In genomic region chr19:2630352-2631001, GRCh38 we compare ENCODE assay signal across 14 cellular contexts.
DNase-seq lines count a peak whose midpoint lies in the region; ATAC-seq and TF ChIP-seq lines count a peak whose summit lies in the region.
"Had no signal": no experiment of that assay in that cellular context is flagged by ENCODE, and none has a peak within 500 bp of the region (broad histone marks: within the 10 kb centered on the region; RNA-seq: fewer than 3 reads in every experiment).

No MANE protein-coding gene starts in this region.

- DNase-seq in right atrium auricular region (ENCODE audit: low spot score), result no peak
- no peak for DNase-seq in Right ventricle myocardium inferior (ENCODE audit: missing footprints)
- no peak for DNase-seq in immature natural killer cell
- DNase-seq in psoas muscle, result peak in 1 of 2 donors; percentile 24
- DNase-seq in NCI-H1105 treated with DMSO at 0.1 percent for 48 hours (lab: John Stamatoyannopoulos, UW), result no peak
- no peak for DNase-seq in NCI-H2107 treated with DMSO at 0.1 percent for 48 hours (lab: John Stamatoyannopoulos, UW; ENCODE audit: unreplicated experiment)
- no peak for DNase-seq in foreskin melanocyte
- DNase-seq: activated gamma-delta T cell treated with Interleukin-2 at 50 U/mL for 16 hours, GDM1, kidney glomerular epithelial cell, NCI-H526 had no signal

- peaks cover 4 to 6% (median 5%) of the 10 kb centered on the region in 3 donors for H3K27me3 Mint-ChIP-seq in immature natural killer cell (ENCODE audit: low read depth in 3 of 3)

- H3K4me3 ChIP-seq in right atrium auricular region, result no peak overlapping the region
- H3K4me3 ChIP-seq in psoas muscle, result no peak overlapping the region
- H3K4me3 ChIP-seq: HAP-1 had no signal

- TF ChIP-seq CTCF in right atrium auricular region (IDR thresholded peaks at IDR 0.05) (no peak), psoas muscle (IDR thresholded peaks at IDR 0.05) (no peak)

- H3K27ac ChIP-seq in right atrium auricular region, result peak overlapping the region; percentile 49 to 80
- peak overlapping the region; percentile 23 for H3K27ac ChIP-seq in psoas muscle
- H3K27ac ChIP-seq: VCaP had no signal

- H3K36me3 ChIP-seq in right atrium auricular region (no peaks in the 10 kb centered on the region), psoas muscle (ENCODE audit: insufficient read depth in 1 of 2, low read depth in 1 of 2) (no peaks in the 10 kb centered on the region)
- H3K36me3 ChIP-seq: HAP-1 had no signal

- H3K9me3 ChIP-seq in right atrium auricular region, result peaks cover 6 to 7% of the 10 kb centered on the region in 2 donors
- H3K9me3 ChIP-seq in psoas muscle, result peaks cover 9% of the 10 kb centered on the region

- H3K9me3 Mint-ChIP-seq in immature natural killer cell, result peaks cover 0 to 4% (median 0%) of the 10 kb centered on the region in 6 donors

- intact Hi-C loops in Right ventricle myocardium inferior (cut with DNase I), result no loop called here
- intact Hi-C loops in psoas muscle (cut with DNase I), result no loop called here

- H3K4me1 Mint-ChIP-seq in immature natural killer cell, result peaks cover 57 to 58% of the 10 kb centered on the region in 2 donors

- no peaks in the 10 kb centered on the region for H3K27me3 ChIP-seq in right atrium auricular region
- no peaks in the 10 kb centered on the region for H3K27me3 ChIP-seq in psoas muscle (ENCODE audit: insufficient read depth in 3 of 3, low read length in 2 of 3)

- peak overlapping the region in 4 of 5 donors; percentile 66 to 79 (median 70) for H3K4me3 Mint-ChIP-seq in immature natural killer cell

- no peaks in the 10 kb centered on the region for H3K36me3 Mint-ChIP-seq in immature natural killer cell

- WGBS in psoas muscle, 3 donors, result 97 to 99% (median 99%) methylated on average over 6 of the region's 6 CpGs

- ATAC-seq in Right ventricle myocardium inferior (no peak), psoas muscle (no peak), GM19351 (IDR thresholded peaks at IDR 0.05; ENCODE audit: unreplicated experiment) (no peak)

- H3K4me1 ChIP-seq in right atrium auricular region (peaks cover 0 to 43% of the 10 kb centered on the region in 2 donors), psoas muscle (peaks cover 15% of the 10 kb centered on the region)
- H3K4me1 ChIP-seq: HAP-1 had no signal

- peak overlapping the region; percentile 83 to 96 (median 93) for H3K27ac Mint-ChIP-seq in immature natural killer cell
